ENCODE assay signal across 1 cellular context in genomic region chr15:59993041-59993750, GRCh38.
TF ChIP-seq lines count a peak whose summit lies in the region.

No MANE protein-coding gene starts in this region.

TF ChIP-seq in GM23338, 12 proteins besides CTCF, POLR2A, EP300 and RAD21 (continued from another document):
- TF ChIP-seq ZNF462 (CRISPR knock-in tag; IDR thresholded peaks at IDR 0.05), result no peak
- TF ChIP-seq REST (IDR thresholded peaks at IDR 0.05; ENCODE audit: unreplicated experiment), result no peak
- TF ChIP-seq JUNB (IDR thresholded peaks at IDR 0.05; ENCODE audit: unreplicated experiment), result no peak
- no peak for TF ChIP-seq ETS1 (IDR thresholded peaks at IDR 0.05)
- TF ChIP-seq CREB1 (CRISPR knock-in tag; IDR thresholded peaks at IDR 0.05; ENCODE audit: low read depth), result no peak
- TF ChIP-seq STAT1 (IDR thresholded peaks at IDR 0.05; ENCODE audit: unreplicated experiment), result no peak
- no peak for TF ChIP-seq EZH2 (IDR thresholded peaks at IDR 0.05; ENCODE audit: low read depth, unreplicated experiment)
- no peak for TF ChIP-seq ZNF114 (CRISPR knock-in tag; IDR thresholded peaks at IDR 0.05)
